ENCODE assay signal across 9 cellular contexts in the genomic region with DNA sequence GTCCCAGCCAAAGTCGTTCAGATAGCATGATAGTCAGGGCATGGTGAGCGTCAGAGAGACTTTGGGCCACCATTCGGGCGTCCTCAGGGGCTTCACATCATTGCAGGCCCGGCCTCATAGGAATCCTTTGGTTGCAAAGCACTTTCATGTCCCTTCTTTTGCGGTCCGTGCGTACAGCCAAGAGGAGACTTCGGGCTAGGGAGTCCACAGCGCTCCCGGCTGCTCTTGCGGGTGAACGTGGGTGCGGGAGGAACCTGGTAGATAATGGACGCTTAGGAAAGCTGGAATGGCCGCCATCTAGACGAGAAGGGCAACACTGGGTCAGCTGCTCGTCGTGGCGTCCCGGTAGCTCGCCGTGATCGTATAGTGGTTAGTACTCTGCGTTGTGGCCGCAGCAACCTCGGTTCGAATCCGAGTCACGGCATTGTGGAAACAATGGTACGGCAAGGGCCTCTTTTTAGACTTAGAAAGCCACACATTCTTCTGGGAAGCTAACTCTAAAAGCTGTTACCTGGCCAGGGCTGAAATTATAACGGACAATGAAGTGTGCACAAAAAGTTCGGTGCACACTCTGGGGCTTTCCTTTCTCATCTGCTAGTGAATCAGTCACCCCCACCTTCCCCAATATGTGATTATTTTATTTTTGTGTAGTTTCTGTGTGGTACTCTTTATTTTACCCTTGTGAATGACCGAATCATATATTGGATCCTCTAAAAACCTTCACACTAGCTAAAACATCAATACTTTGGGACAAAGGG. TPM values are rescaled to one million over a fixed set of nuclear protein-coding genes. Genes with fewer than 3 reads are reported as not detected.
DNase-seq lines count a peak whose midpoint lies in the region; ATAC-seq and TF ChIP-seq lines count a peak whose summit lies in the region.
"Had no signal": no experiment of that assay in that cellular context is flagged by ENCODE, and none has a peak within 500 bp of the region (broad histone marks: within the 10 kb centered on the region; RNA-seq: fewer than 3 reads in every experiment).

No MANE protein-coding gene starts in this region.

- TF ChIP-seq CTCF in choroid plexus epithelial cell (conservative IDR thresholded peaks at IDR 0.05; ENCODE audit: low read depth, low read length) (no peak), GM10248 (IDR thresholded peaks at IDR 0.05; ENCODE audit: control extremely low read depth, extremely low read depth, low read depth, missing control alignments) (no peak)

- CTCF ChIA-PET in GM10248 (lab: Yijun Ruan, JAX): interaction anchor here (0.7 to 5.8 kb wide), 21 partner anchors 11 to 256 kb away, joined by 3 to 49 read pairs (median 4); a partner anchor contains a TSS

- H3K4me3 ChIP-seq in choroid plexus epithelial cell (ENCODE audit: low read depth, low read length): peak overlapping the region; percentile 90

- POLR2A ChIA-PET in GM10248 (lab: Yijun Ruan, JAX): interaction anchor here (0.6 to 2.1 kb wide), 10 partner anchors 10 to 385 kb away, joined by 3 to 6 read pairs (median 4); a partner anchor contains a TSS

- DNase-seq in DMS79 (lab: John Stamatoyannopoulos, UW) (peak; percentile 31), NCI-H345 treated with DMSO at 0.1 percent for 48 hours (lab: John Stamatoyannopoulos, UW; ENCODE audit: unreplicated experiment) (peak; percentile 76), choroid plexus epithelial cell (ENCODE audit: low read depth) (peak; percentile 87), left colon (peak; percentile 77 to 82), GM10248 (ENCODE audit: extremely low spot score) (no peak)
- peak; percentile 63 for DNase-seq in activated CD4-positive, alpha-beta T cell treated with anti-CD3 and anti-CD28 coated beads for 1 hour
- peak; percentile 72 to 81 (median 80) for DNase-seq in stimulated activated CD4-positive, alpha-beta T cell treated with anti-CD3 and anti-CD28 coated beads, Interleukin-1b, Interleukin-23, amount 100 ng/mL, for 24 hours (ENCODE audit: low read depth in 4 of 4, low spot score in 1 of 4)

- ATAC-seq in HG02885 (IDR thresholded peaks at IDR 0.05; ENCODE audit: poor library complexity, unreplicated experiment) (peak; percentile 17), left colon (peak; percentile 42)

- intact Hi-C loops in left colon (cut with DNase I, micrococcal nuclease): loop anchor here in 1 of 2 donors (10.0 kb wide), 1 partner anchor 194 kb away; no protein-coding TSS in a partner anchor

RNA-seq across cellular contexts. Expression of a gene that starts 13.2 kb away (rescaled TPM):
- 1 to 10 TPM; 5.6 to 8.3 TPM for total RNA-seq in left colon

RNA-seq across cellular contexts. Expression of a gene that starts 51.1 kb away (rescaled TPM):
- total RNA-seq in left colon: 10 to 100 TPM; 39.0 to 44.9 TPM
- total RNA-seq: frontal cortex had no signal
